In the genomic region with DNA sequence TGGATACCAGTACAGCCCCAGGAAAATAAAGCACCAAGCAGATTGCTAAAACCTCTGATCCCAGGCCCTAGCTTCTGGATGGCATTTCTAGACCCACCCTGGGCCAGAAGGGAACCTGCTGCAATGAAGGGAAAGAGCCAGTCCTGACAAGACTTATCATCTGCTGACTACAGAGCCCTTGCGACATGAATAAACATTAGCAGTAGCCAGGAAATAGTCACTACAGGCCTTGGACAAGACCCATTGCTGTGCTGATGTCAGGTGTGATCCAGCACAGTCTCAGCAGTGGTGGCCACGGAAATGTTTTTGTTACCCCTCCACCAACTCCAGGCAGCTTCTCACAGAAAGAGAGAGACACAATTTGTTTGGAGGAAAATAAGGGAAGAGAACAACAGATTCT, we compare ENCODE assay signal across 18 cellular contexts.
DNase-seq lines count a peak whose midpoint lies in the region; ATAC-seq and TF ChIP-seq lines count a peak whose summit lies in the region.
"Had no signal": no experiment of that assay in that cellular context is flagged by ENCODE, and none has a peak within 500 bp of the region (broad histone marks: within the 10 kb centered on the region; RNA-seq: fewer than 3 reads in every experiment).

No MANE protein-coding gene starts in this region.

- no peak overlapping the region for H3K4me2 ChIP-seq in mesenchymal stem cell (ENCODE audit: low read length, poor library complexity, severe bottlenecking)

- no peak overlapping the region for H3K4ac ChIP-seq in mesenchymal stem cell (ENCODE audit: low read depth in 1 of 2, low read length in 2 of 2)

- H3K27me3 ChIP-seq in RWPE2 (ENCODE audit: insufficient read depth, poor library complexity, severe bottlenecking): no peaks in the 10 kb centered on the region
- H3K27me3 ChIP-seq in mesenchymal stem cell (ENCODE audit: control insufficient read depth in 1 of 2, insufficient read depth in 1 of 2, low read length in 2 of 2): no peaks in the 10 kb centered on the region
- H3K27me3 ChIP-seq: Peyer's patch, SJSA1 had no signal

- no peak overlapping the region for H2BK15ac ChIP-seq in mesenchymal stem cell (ENCODE audit: low read depth, poor library complexity, severe bottlenecking)

- no peak overlapping the region for H4K91ac ChIP-seq in mesenchymal stem cell (ENCODE audit: low read length)

- H3K23ac ChIP-seq in mesenchymal stem cell (ENCODE audit: low read length in 2 of 2): no peak overlapping the region

- no peak for TF ChIP-seq CTCF in RWPE2 (IDR thresholded peaks at IDR 0.05; ENCODE audit: poor library complexity, severe bottlenecking)
- no peak for TF ChIP-seq CTCF in epithelial cell of esophagus (IDR thresholded peaks at IDR 0.05; ENCODE audit: insufficient read depth, low read depth, low read length, missing control alignments)
- TF ChIP-seq CTCF in foreskin fibroblast (IDR thresholded peaks at IDR 0.05; ENCODE audit: low read depth, low read length): no peak

- 92% methylated on average over 1 of the region's 2 CpGs for WGBS in mesenchymal stem cell

- no peak overlapping the region for H3K9ac ChIP-seq in mesenchymal stem cell (ENCODE audit: low read length)

- H4K8ac ChIP-seq in mesenchymal stem cell (ENCODE audit: low read length): no peak overlapping the region

- DNase-seq in RWPE2 (ENCODE audit: low spot score) (no peak), epithelial cell of esophagus (ENCODE audit: low read depth) (peak; percentile 81), foreskin fibroblast (peak; percentile 6 to 27), mesenchymal stem cell (peak; percentile 19), GM19238 (ENCODE audit: insufficient read length, low spot score) (no peak), hippocampal formation (lab: John Stamatoyannopoulos, UW) (no peak), NCI-H345 treated with DMSO at 0.1 percent for 48 hours (lab: John Stamatoyannopoulos, UW; ENCODE audit: unreplicated experiment) (no peak), NCI-H2196 (lab: John Stamatoyannopoulos, UW; ENCODE audit: unreplicated experiment) (no peak)
- DNase-seq: CD4-positive, CD25-positive, alpha-beta regulatory T cell; Karpas-422; NCI-H1417; NCI-H1694 treated with DMSO at 0.1 percent for 48 hours; NCI-H2107; NCI-H510A treated with DMSO at 0.1 percent for 48 hours; NCI-H774; Peyer's patch had no signal

- H3K27ac ChIP-seq in RWPE2 (ENCODE audit: poor library complexity, severe bottlenecking): no peak overlapping the region
- no peak overlapping the region for H3K27ac ChIP-seq in mesenchymal stem cell (ENCODE audit: low read length, poor library complexity, severe bottlenecking)
- H3K27ac ChIP-seq: Peyer's patch, SJSA1 had no signal

- peak; percentile 68 for ATAC-seq in RWPE2 (ENCODE audit: low read depth)

- H3K4me3 ChIP-seq in RWPE2 (ENCODE audit: severe bottlenecking) (no peak overlapping the region), epithelial cell of esophagus (ENCODE audit: low read length) (no peak overlapping the region), foreskin fibroblast (ENCODE audit: low read depth in 1 of 2, low read length in 2 of 2) (no peak overlapping the region), mesenchymal stem cell (ENCODE audit: insufficient read depth in 1 of 2, low read depth in 1 of 2, low read length in 2 of 2) (no peak overlapping the region)
- H3K4me3 ChIP-seq: HAP-1, Peyer's patch, SJSA1 had no signal

- H3K9me3 ChIP-seq in RWPE2 (ENCODE audit: severe bottlenecking) (no peaks in the 10 kb centered on the region), mesenchymal stem cell (ENCODE audit: control insufficient read depth, low read length) (peaks cover 2% of the 10 kb centered on the region)
- H3K9me3 ChIP-seq: HAP-1, Peyer's patch, SJSA1 had no signal

- no peak overlapping the region for H2BK5ac ChIP-seq in mesenchymal stem cell (ENCODE audit: low read depth, low read length, poor library complexity, severe bottlenecking)

- no peaks in the 10 kb centered on the region for H3K79me1 ChIP-seq in mesenchymal stem cell (replicated peaks; ENCODE audit: low read length, poor library complexity, severe bottlenecking)

- no peak overlapping the region for H2BK120ac ChIP-seq in mesenchymal stem cell (ENCODE audit: low read depth, low read length)

- H3K4me1 ChIP-seq in RWPE2 (ENCODE audit: insufficient read depth, poor library complexity, severe bottlenecking) (no peaks in the 10 kb centered on the region), mesenchymal stem cell (ENCODE audit: control insufficient read depth, insufficient read depth, low read depth, low read length) (no peaks in the 10 kb centered on the region)
- H3K4me1 ChIP-seq: HAP-1, Peyer's patch, SJSA1 had no signal

- H3K18ac ChIP-seq in mesenchymal stem cell (ENCODE audit: low read depth in 1 of 2, low read length in 2 of 2): no peak overlapping the region

- H3K36me3 ChIP-seq in RWPE2 (ENCODE audit: low read depth) (no peaks in the 10 kb centered on the region), mesenchymal stem cell (ENCODE audit: control insufficient read depth in 1 of 2, insufficient read depth in 2 of 2, low read depth in 1 of 2, low read length in 2 of 2) (no peaks in the 10 kb centered on the region)
- H3K36me3 ChIP-seq: HAP-1, Peyer's patch, SJSA1 had no signal

- no peak overlapping the region for H2AK5ac ChIP-seq in mesenchymal stem cell (ENCODE audit: low read length, severe bottlenecking)

- no peak overlapping the region for H2BK12ac ChIP-seq in mesenchymal stem cell (ENCODE audit: low read length in 2 of 2)

- H2AFZ ChIP-seq in mesenchymal stem cell (ENCODE audit: low read depth, low read length): no peak overlapping the region

- no peak overlapping the region for H3K14ac ChIP-seq in mesenchymal stem cell (ENCODE audit: low read length in 2 of 2)

Comparison
In these comparisons a context has a peak if more than half of its experiments do, and no peak if none do; other contexts are left out.
1. DNase-seq: peak in epithelial cell of esophagus (single experiment), foreskin fibroblast (2 of 2) and mesenchymal stem cell (single experiment); none in RWPE2 (single experiment), GM19238 (single experiment), hippocampal formation (0 of 2), NCI-H345 treated with DMSO at 0.1 percent for 48 hours (single experiment) and NCI-H2196 (single experiment).